ENCODE assay signal across 1 cellular context in genomic region chr5:5473224-5473623, GRCh38.
TF ChIP-seq lines count a peak whose summit lies in the region.

No MANE protein-coding gene starts in this region.

TF ChIP-seq in HepG2, 621 proteins besides CTCF, POLR2A, EP300 and RAD21 (continued from another document):
- no peak for TF ChIP-seq IRF1 (CRISPR knock-in tag; IDR thresholded peaks at IDR 0.05; ENCODE audit: low read depth)
